In genomic region chr12:12735301-12735700, GRCh38 we compare ENCODE assay signal across 12 cellular contexts. TPM values are rescaled to one million over a fixed set of nuclear protein-coding genes. Genes with fewer than 3 reads are reported as not detected.
DNase-seq lines count a peak whose midpoint lies in the region; ATAC-seq and TF ChIP-seq lines count a peak whose summit lies in the region.
"Had no signal": no experiment of that assay in that cellular context is flagged by ENCODE, and none has a peak within 500 bp of the region (broad histone marks: within the 10 kb centered on the region; RNA-seq: fewer than 3 reads in every experiment).

No MANE protein-coding gene starts in this region.

- H3K4me1 Mint-ChIP-seq in activated CD4-positive, alpha-beta T cell treated with anti-CD3 and anti-CD28 coated beads for 36 hours, result peaks cover 38% of the 10 kb centered on the region
- H3K4me1 Mint-ChIP-seq in stimulated activated memory B cell treated with anti-CD40 and anti-IgM and Interleukin-4, amounts not matched to agents 10 μg/mL and 1 μg/mL and 100 μg/mL, for 72 hours, result peaks cover 33% of the 10 kb centered on the region

- TF ChIP-seq CTCF in WI38 (IDR thresholded peaks at IDR 0.05; ENCODE audit: low read depth, low read length), result no peak
- TF ChIP-seq CTCF in foreskin fibroblast (IDR thresholded peaks at IDR 0.05; ENCODE audit: low read depth, low read length), result no peak
- no peak for TF ChIP-seq CTCF in left lung (IDR thresholded peaks at IDR 0.05)

- peaks cover 3% of the 10 kb centered on the region for H3K36me3 Mint-ChIP-seq in activated CD4-positive, alpha-beta T cell treated with anti-CD3 and anti-CD28 coated beads for 36 hours (ENCODE audit: low read depth)
- peaks cover 5% of the 10 kb centered on the region for H3K36me3 Mint-ChIP-seq in stimulated activated memory B cell treated with anti-CD40 and anti-IgM and Interleukin-4, amounts not matched to agents 10 μg/mL and 1 μg/mL and 100 μg/mL, for 72 hours

- peak overlapping the region in 1 of 2 donors; percentile 38 for H3K27ac ChIP-seq in left lung
- H3K27ac ChIP-seq: A549 had no signal

- H3K4me3 ChIP-seq in WI38 (ENCODE audit: low read depth, low read length) (peak overlapping the region; percentile 47), foreskin fibroblast (ENCODE audit: low read depth in 1 of 2, low read length in 2 of 2) (peak overlapping the region; percentile 15 to 25), left lung (no peak overlapping the region)
- H3K4me3 ChIP-seq: A549, GM12878 had no signal

- DNase-seq in activated CD4-positive, alpha-beta T cell treated with anti-CD3 and anti-CD28 coated beads for 36 hours, result no peak
- no peak for DNase-seq in activated CD4-positive, alpha-beta T cell treated with anti-CD3 and anti-CD28 coated beads for 1 hour
- DNase-seq in foreskin fibroblast (peak; percentile 58 to 65), left lung (no peak), NCI-H345 treated with DMSO at 0.1 percent for 48 hours (lab: John Stamatoyannopoulos, UW; ENCODE audit: unreplicated experiment) (no peak), NCI-H2227 (lab: John Stamatoyannopoulos, UW; ENCODE audit: unreplicated experiment) (no peak)
- DNase-seq: erythroblast, NCI-H187 had no signal

- intact Hi-C loops in activated CD4-positive, alpha-beta T cell treated with anti-CD3 and anti-CD28 coated beads for 36 hours (cut with DNase I, micrococcal nuclease), result no loop called here
- intact Hi-C loops in left lung (cut with DNase I), result no loop called here

- H3K9me3 ChIP-seq in left lung, result no peaks in the 10 kb centered on the region
- H3K9me3 ChIP-seq: A549 had no signal

- no peaks in the 10 kb centered on the region for H3K9me3 Mint-ChIP-seq in activated CD4-positive, alpha-beta T cell treated with anti-CD3 and anti-CD28 coated beads for 36 hours (ENCODE audit: low read depth)
- H3K9me3 Mint-ChIP-seq in stimulated activated memory B cell treated with anti-CD40 and anti-IgM and Interleukin-4, amounts not matched to agents 10 μg/mL and 1 μg/mL and 100 μg/mL, for 72 hours, result no peaks in the 10 kb centered on the region

- CTCF ChIA-PET in activated CD4-positive, alpha-beta T cell treated with anti-CD3 and anti-CD28 coated beads for 36 hours (lab: Charles Lee), result interaction anchor here (0.9 to 3.7 kb wide), 8 partner anchors 15 to 359 kb away, joined by 3 to 53 read pairs (median 22); no protein-coding TSS in a partner anchor

- H3K4me1 ChIP-seq in left lung, result peaks cover 0 to 26% of the 10 kb centered on the region in 2 donors

- H3K36me3 ChIP-seq in left lung, result no peaks in the 10 kb centered on the region

- H3K27me3 Mint-ChIP-seq in activated CD4-positive, alpha-beta T cell treated with anti-CD3 and anti-CD28 coated beads for 36 hours, result no peaks in the 10 kb centered on the region
- no peaks in the 10 kb centered on the region for H3K27me3 Mint-ChIP-seq in stimulated activated memory B cell treated with anti-CD40 and anti-IgM and Interleukin-4, amounts not matched to agents 10 μg/mL and 1 μg/mL and 100 μg/mL, for 72 hours

- no peak overlapping the region for H3K4me3 Mint-ChIP-seq in activated CD4-positive, alpha-beta T cell treated with anti-CD3 and anti-CD28 coated beads for 36 hours
- H3K4me3 Mint-ChIP-seq in stimulated activated memory B cell treated with anti-CD40 and anti-IgM and Interleukin-4, amounts not matched to agents 10 μg/mL and 1 μg/mL and 100 μg/mL, for 72 hours, result no peak overlapping the region

- no peak for ATAC-seq in activated CD4-positive, alpha-beta T cell treated with anti-CD3 and anti-CD28 coated beads for 36 hours
- no peak for ATAC-seq in stimulated activated memory B cell treated with anti-CD40 and anti-IgM and Interleukin-4, amounts not matched to agents 10 μg/mL and 1 μg/mL and 100 μg/mL, for 72 hours
- no peak for ATAC-seq in left lung
- ATAC-seq: A549, GM12878 had no signal

- POLR2A ChIA-PET in activated CD4-positive, alpha-beta T cell treated with anti-CD3 and anti-CD28 coated beads for 36 hours (lab: Charles Lee), result interaction anchor here (0.6 to 1.0 kb wide), 2 partner anchors 10 to 89 kb away, joined by 3 to 5 read pairs; no protein-coding TSS in a partner anchor

- no peaks in the 10 kb centered on the region for H3K27me3 ChIP-seq in left lung

- H3K27ac Mint-ChIP-seq in activated CD4-positive, alpha-beta T cell treated with anti-CD3 and anti-CD28 coated beads for 36 hours, result peak overlapping the region; percentile 2
- peak overlapping the region; percentile 17 for H3K27ac Mint-ChIP-seq in stimulated activated memory B cell treated with anti-CD40 and anti-IgM and Interleukin-4, amounts not matched to agents 10 μg/mL and 1 μg/mL and 100 μg/mL, for 72 hours

RNA-seq across cellular contexts. Expression of gene CDKN1B, which starts 18.1 kb away (rescaled TPM):
- total RNA-seq in activated CD4-positive, alpha-beta T cell treated with anti-CD3 and anti-CD28 coated beads for 36 hours, result 10 to 100 TPM; 34.2 to 37.0 TPM
- total RNA-seq in left lung, result 10 to 100 TPM; 36.8 to 43.1 TPM

RNA-seq across cellular contexts. Expression of gene GPR19, which starts 39.3 kb away (rescaled TPM):
- total RNA-seq in activated CD4-positive, alpha-beta T cell treated with anti-CD3 and anti-CD28 coated beads for 36 hours, result 10 to 100 TPM; 19.4 to 19.8 TPM
- total RNA-seq in left lung, result under 1 TPM; 0.24 to 0.70 TPM

RNA-seq across cellular contexts. Expression of gene APOLD1, which starts 50.2 kb away (rescaled TPM):
- 1 to 10 TPM; 3.5 to 7.0 TPM for total RNA-seq in activated CD4-positive, alpha-beta T cell treated with anti-CD3 and anti-CD28 coated beads for 36 hours
- 1 to 10 TPM; 7.3 to 8.9 TPM for total RNA-seq in left lung

Comparison
In these comparisons a context has a peak if more than half of its experiments do, and no peak if none do; other contexts are left out.
1. DNase-seq: peak in foreskin fibroblast (2 of 2); none in activated CD4-positive, alpha-beta T cell treated with anti-CD3 and anti-CD28 coated beads for 36 hours (single experiment), activated CD4-positive, alpha-beta T cell treated with anti-CD3 and anti-CD28 coated beads for 1 hour (single experiment), left lung (0 of 2), NCI-H345 treated with DMSO at 0.1 percent for 48 hours (single experiment) and NCI-H2227 (single experiment).
2. H3K4me3 ChIP-seq: peak in WI38 (single experiment) and foreskin fibroblast (2 of 2); none in left lung (0 of 2).
3. RNA of gene GPR19, which starts 39.3 kb away (total RNA-seq): 19.4 to 19.8 TPM in activated CD4-positive, alpha-beta T cell treated with anti-CD3 and anti-CD28 coated beads for 36 hours; 0.24 to 0.70 TPM in left lung; every median in the first group is over 10 times any median in the second.